ENCODE assay signal across 8 cellular contexts in the genomic region with DNA sequence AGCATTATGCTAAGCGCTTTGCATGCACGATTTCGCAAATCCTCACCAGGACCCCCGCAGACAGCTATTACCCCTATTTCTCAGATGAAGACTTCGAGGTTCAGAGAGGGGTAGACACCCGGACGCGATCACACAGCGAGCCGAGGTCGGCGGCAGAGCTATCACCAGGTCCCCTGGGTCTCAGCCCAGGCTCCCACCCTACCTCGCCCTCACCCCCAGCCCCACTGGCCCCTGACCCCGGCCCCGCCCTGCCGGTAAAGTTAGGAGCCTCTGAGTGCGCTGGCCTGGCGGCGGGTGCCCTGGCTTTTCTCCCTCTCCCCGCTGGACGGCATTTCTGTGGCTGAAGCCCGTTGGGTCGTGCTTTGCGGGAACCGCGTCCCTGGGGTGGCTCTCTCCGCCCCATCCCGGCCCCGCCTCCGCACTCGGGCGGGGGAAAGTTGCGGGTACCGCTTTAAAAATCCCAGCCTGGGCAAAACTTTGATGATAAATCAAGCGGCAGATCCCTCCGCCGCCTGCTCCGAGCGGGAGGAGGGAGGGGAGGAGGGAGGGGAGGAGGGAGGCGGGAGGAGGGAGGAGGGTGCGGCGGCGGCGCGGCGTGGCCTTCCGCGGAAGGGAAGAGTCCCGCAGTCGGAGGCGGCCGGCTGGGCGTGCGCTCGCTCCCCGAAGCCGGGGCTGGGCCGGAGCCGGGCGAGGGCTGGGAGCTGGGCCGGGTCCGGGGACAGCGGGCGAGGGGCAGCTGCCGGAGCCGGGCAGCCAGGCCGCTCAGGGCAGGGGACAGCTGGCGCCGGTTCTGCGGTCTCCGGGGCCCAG. TPM values are rescaled to one million over a fixed set of nuclear protein-coding genes. Genes with fewer than 3 reads are reported as not detected.
DNase-seq lines count a peak whose midpoint lies in the region; ATAC-seq and TF ChIP-seq lines count a peak whose summit lies in the region.

A gene with protein sequence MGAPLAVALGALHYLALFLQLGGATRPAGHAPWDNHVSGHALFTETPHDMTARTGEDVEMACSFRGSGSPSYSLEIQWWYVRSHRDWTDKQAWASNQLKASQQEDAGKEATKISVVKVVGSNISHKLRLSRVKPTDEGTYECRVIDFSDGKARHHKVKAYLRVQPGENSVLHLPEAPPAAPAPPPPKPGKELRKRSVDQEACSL (plus strand): TSS at position 624 of the 810 bp plus-strand sequence. CDS start 224 bp downstream, outside the sequence.

- peak within 1 kb of the TSS; percentile 35 for H3K4me2 ChIP-seq in fibroblast of lung (ENCODE audit: extremely low read depth, insufficient read depth, low read length)

- CTCF ChIA-PET in T-cell (lab: Charles Lee), result no interaction called here

- H3K27ac Mint-ChIP-seq in activated T-cell treated with anti-CD3 and anti-CD28 coated beads, Interleukin-2, amount 50 U/mL, for 24 hours, result peak within 1 kb of the TSS; percentile 70
- H3K27ac Mint-ChIP-seq in T-cell, result peak within 1 kb of the TSS in 1 of 2 donors; percentile 89
- H3K27ac Mint-ChIP-seq in nephron progenitor cell, result no peak within 1 kb of the TSS

- peaks cover 16% of the 10 kb centered on the region for H3K4me1 Mint-ChIP-seq in activated T-cell treated with anti-CD3 and anti-CD28 coated beads, Interleukin-2, amount 50 U/mL, for 24 hours (ENCODE audit: low read depth)
- H3K4me1 Mint-ChIP-seq in T-cell (peaks cover 8 to 15% (median 13%) of the 10 kb centered on the region in 3 donors), nephron progenitor cell (peaks cover 30% of the 10 kb centered on the region)

- no peaks in the 10 kb centered on the region for H3K9me3 Mint-ChIP-seq in activated T-cell treated with anti-CD3 and anti-CD28 coated beads, Interleukin-2, amount 50 U/mL, for 24 hours
- peaks cover 0 to 4% (median 0%) of the 10 kb centered on the region in 3 donors for H3K9me3 Mint-ChIP-seq in T-cell
- no peaks in the 10 kb centered on the region for H3K9me3 Mint-ChIP-seq in nephron progenitor cell

- no peak within 1 kb of the TSS for H3K27ac ChIP-seq in fibroblast of lung (ENCODE audit: insufficient read depth, low read length)

- H3K9me3 ChIP-seq in fibroblast of lung (ENCODE audit: control insufficient read depth, insufficient read depth, low read depth, low read length), result no peaks in the 10 kb centered on the region

- H3K27me3 Mint-ChIP-seq in activated T-cell treated with anti-CD3 and anti-CD28 coated beads, Interleukin-2, amount 50 U/mL, for 24 hours, result peaks cover 77% of the 10 kb centered on the region
- H3K27me3 Mint-ChIP-seq in T-cell, result peaks cover 61 to 73% of the 10 kb centered on the region in 2 donors
- H3K27me3 Mint-ChIP-seq in nephron progenitor cell (ENCODE audit: low read depth, poor library complexity), result peaks cover 63% of the 10 kb centered on the region

- no peaks in the 10 kb centered on the region for H3K79me2 ChIP-seq in fibroblast of lung (ENCODE audit: control insufficient read depth, insufficient read depth, low read length)

- ATAC-seq in T-cell (replicated peaks in 1 of 4) (no peak), HG03175 (IDR thresholded peaks at IDR 0.05; ENCODE audit: unreplicated experiment) (no peak), HG03571 (IDR thresholded peaks at IDR 0.05; ENCODE audit: unreplicated experiment) (no peak)

- no peak within 1 kb of the TSS for H3K9ac ChIP-seq in fibroblast of lung (ENCODE audit: insufficient read depth, low read length)

- peak within 1 kb of the TSS in 3 of 4 experiments; percentile 23 to 55 (median 23) for H3K4me3 ChIP-seq in fibroblast of lung (replicated peaks in 1 of 4; ENCODE audit: control extremely low read depth in 1 of 4, insufficient read depth in 1 of 4, low read depth in 3 of 4, low read length in 4 of 4)

- H3K36me3 ChIP-seq in fibroblast of lung (ENCODE audit: control insufficient read depth, insufficient read depth, low read length), result no peaks in the 10 kb centered on the region

- H3K4me3 Mint-ChIP-seq in activated T-cell treated with anti-CD3 and anti-CD28 coated beads, Interleukin-2, amount 50 U/mL, for 24 hours, result peak within 1 kb of the TSS; percentile 46
- H3K4me3 Mint-ChIP-seq in T-cell (peak within 1 kb of the TSS; percentile 64 to 71 (median 65)), nephron progenitor cell (peak within 1 kb of the TSS; percentile 85)

- POLR2A ChIA-PET in T-cell (lab: Charles Lee), result no interaction called here

- H3K27me3 ChIP-seq in fibroblast of lung (ENCODE audit: control insufficient read depth, insufficient read depth, low read length), result peaks cover 57% of the 10 kb centered on the region

- no peak for TF ChIP-seq CTCF in fibroblast of lung (conservative IDR thresholded peaks at IDR 0.05 in 1 of 2, IDR thresholded peaks at IDR 0.05 in 1 of 2; ENCODE audit: low read depth in 1 of 2, low read length in 2 of 2)
- TF ChIP-seq CTCF in nephron progenitor cell (IDR thresholded peaks at IDR 0.05), result no peak

- H4K20me1 ChIP-seq in fibroblast of lung (ENCODE audit: control insufficient read depth, extremely low read depth, insufficient read depth, low read length), result no peaks in the 10 kb centered on the region

- no peak for DNase-seq in activated T-cell treated with anti-CD3 and anti-CD28 coated beads, Interleukin-2, amount 50 U/mL, for 24 hours
- DNase-seq in activated T-cell treated with anti-CD3 and anti-CD28 coated beads, Interleukin-2, amount 50 U/mL, for 1 hour, result no peak
- no peak for DNase-seq in T-cell
- DNase-seq in fibroblast of lung (ENCODE audit: low read depth in 2 of 2), result peak; percentile 72 to 79
- peak; percentile 64 for DNase-seq in nephron progenitor cell
- no peak for DNase-seq in COLO829 (ENCODE audit: low spot score)

- no peak within 1 kb of the TSS for H2AFZ ChIP-seq in fibroblast of lung (ENCODE audit: low read length)

- H3K4me1 ChIP-seq in fibroblast of lung (ENCODE audit: control insufficient read depth, extremely low read depth, insufficient read depth, low read length), result no peaks in the 10 kb centered on the region

- H3K36me3 Mint-ChIP-seq in activated T-cell treated with anti-CD3 and anti-CD28 coated beads, Interleukin-2, amount 50 U/mL, for 24 hours (ENCODE audit: low read depth), result no peaks in the 10 kb centered on the region
- H3K36me3 Mint-ChIP-seq in T-cell (peaks cover 2% of the 10 kb centered on the region), nephron progenitor cell (ENCODE audit: low read depth) (peaks cover 3% of the 10 kb centered on the region)

RNA-seq across cellular contexts. Expression of the gene that starts here (rescaled TPM):
- total RNA-seq in T-cell (not detected), fibroblast of lung (1.5 and 1.7 TPM in 2 replicates)
- polyA plus RNA-seq in fibroblast of lung, result 0.45 and 0.66 TPM in 2 replicates
- 0.84 and 1.5 TPM in 2 replicates for polyA plus RNA-seq in fibroblast of lung (2012)
- 0.31 and 0.41 TPM in 2 replicates for polyA minus RNA-seq in fibroblast of lung (ENCODE audit: low replicate concordance)

Comparison
In these comparisons a context has a peak if more than half of its experiments do, and no peak if none do; other contexts are left out.
1. DNase-seq: peak in fibroblast of lung (2 of 2) and nephron progenitor cell (single experiment); none in activated T-cell treated with anti-CD3 and anti-CD28 coated beads, Interleukin-2, amount 50 U/mL, for 24 hours (single experiment), activated T-cell treated with anti-CD3 and anti-CD28 coated beads, Interleukin-2, amount 50 U/mL, for 1 hour (single experiment), T-cell (0 of 34) and COLO829 (single experiment).
2. Peak in every context shown above with its lines, with median percentiles within 50 percentile points of each other: H3K4me3 Mint-ChIP-seq.